Comparison of ENCODE assay signal across 1 cellular context in genomic region chr5:15620501-15620900, GRCh38.
TF ChIP-seq lines count a peak whose summit lies in the region.

No MANE protein-coding gene starts in this region.

TF ChIP-seq in endothelial cell of umbilical vein, 7 proteins besides CTCF, POLR2A, EP300 and RAD21 (continued from another document):
- peak; percentile 65 for TF ChIP-seq JUN (IDR thresholded peaks at IDR 0.05; ENCODE audit: borderline replicate concordance, insufficient read depth, insufficient read length, low read depth)
- TF ChIP-seq FOS (IDR thresholded peaks at IDR 0.05; ENCODE audit: borderline replicate concordance, insufficient read depth, low read length): peak; percentile 68
